Comparison of ENCODE assay signal across 32 cellular contexts in genomic region chrX:41655631-41656030, GRCh38. TPM values are rescaled to one million over a fixed set of nuclear protein-coding genes. Genes with fewer than 3 reads are reported as not detected.
DNase-seq lines count a peak whose midpoint lies in the region; ATAC-seq and TF ChIP-seq lines count a peak whose summit lies in the region.
"Had no signal": no experiment of that assay in that cellular context is flagged by ENCODE, and none has a peak within 500 bp of the region (broad histone marks: within the 10 kb centered on the region; RNA-seq: fewer than 3 reads in every experiment).

No MANE protein-coding gene starts in this region.

- in situ Hi-C loops in mammary epithelial cell (cut with MboI; ENCODE audit: low sequenced_read_pairs in 2 of 2): no loop called here

- no peak overlapping the region for H3K4me3 Mint-ChIP-seq in effector memory CD8-positive, alpha-beta T cell
- H3K4me3 Mint-ChIP-seq: activated naive CD8-positive, alpha-beta T cell; GM23338; natural killer cell; stimulated activated effector memory CD8-positive, alpha-beta T cell treated with anti-CD3 and anti-CD28 coated beads, Interleukin-12 subunit alpha, Interleukin-12 subunit beta, amount 100 ng/mL, for 72 hours had no signal

- no TSS peak for BruUV-seq in mammary epithelial cell (replicated peaks; lab: Mats Ljungman, UMichigan)

- no peaks in the 10 kb centered on the region for H3K9me3 Mint-ChIP-seq in effector memory CD8-positive, alpha-beta T cell
- H3K9me3 Mint-ChIP-seq: GM23338; natural killer cell; stimulated activated effector memory CD8-positive, alpha-beta T cell treated with anti-CD3 and anti-CD28 coated beads, Interleukin-12 subunit alpha, Interleukin-12 subunit beta, amount 100 ng/mL, for 72 hours had no signal

- H3K27me3 ChIP-seq in MG63: no peaks in the 10 kb centered on the region
- H3K27me3 ChIP-seq in mammary epithelial cell (ENCODE audit: insufficient read depth, low read length): peaks cover 6% of the 10 kb centered on the region
- H3K27me3 ChIP-seq: suprapubic skin, uterus had no signal

- H3K36me3 Mint-ChIP-seq in effector memory CD8-positive, alpha-beta T cell (ENCODE audit: insufficient read depth): peaks cover 51% of the 10 kb centered on the region

- intact Hi-C loops in mammary epithelial cell (cut with micrococcal nuclease): no loop called here

- H3K79me2 ChIP-seq in mammary epithelial cell (ENCODE audit: insufficient read depth, low read length): no peaks in the 10 kb centered on the region

- no peaks in the 10 kb centered on the region for H3K27me3 Mint-ChIP-seq in effector memory CD8-positive, alpha-beta T cell
- H3K27me3 Mint-ChIP-seq: activated naive CD8-positive, alpha-beta T cell had no signal

- 87% methylated on average over 4 of the region's 4 CpGs for WGBS in mammary epithelial cell (ENCODE audit: low coverage, missing lambda C conversion rate)

- no peak overlapping the region for H3K4me2 ChIP-seq in mammary epithelial cell (ENCODE audit: insufficient read depth, low read depth, low read length)
- H3K4me2 ChIP-seq: GM23338 had no signal

- peaks cover 5% of the 10 kb centered on the region for H3K4me1 ChIP-seq in mammary epithelial cell (ENCODE audit: insufficient read depth, low read length)
- H3K4me1 ChIP-seq: left ventricle myocardium inferior, suprapubic skin, uterus had no signal

- DNase-seq in EL (peak; percentile 5), MG63 (peak; percentile 13), mammary epithelial cell (peak; percentile 68), lung microvascular endothelial cell (ENCODE audit: low read depth in 2 of 2) (peak; percentile 15 to 25), NCI-H510A (lab: John Stamatoyannopoulos, UW) (no peak), NCI-H446 (lab: John Stamatoyannopoulos, UW) (no peak), COLO829 (ENCODE audit: low spot score) (no peak)
- no peak for DNase-seq in effector memory CD8-positive, alpha-beta T cell
- DNase-seq: activated CD4-positive, alpha-beta T cell treated with anti-CD3 and anti-CD28 coated beads, Interleukin-2, amount 50 U/mL, for 4 hours; activated CD4-positive, CD25-positive, alpha-beta regulatory T cell; activated CD8-positive, alpha-beta memory T cell treated with anti-CD3 and anti-CD28 coated beads, Interleukin-2, amount 50 U/mL, for 4 hours; GDM1; hippocampal formation; KG1; left ventricle myocardium inferior; midbrain; MV-4-11; natural killer cell; NCI-H1694; NCI-H2171; NCI-H526 treated with DMSO at 0.1 percent for 48 hours; retina; stimulated activated CD4-positive, alpha-beta T cell treated with anti-CD3 and anti-CD28 coated beads, Interleukin-2, amount 100 ng/mL, for 48 hours; uterus had no signal

- ATAC-seq in effector memory CD8-positive, alpha-beta T cell (replicated peaks): no peak
- ATAC-seq: GM23338; natural killer cell; stimulated activated effector memory CD8-positive, alpha-beta T cell treated with anti-CD3 and anti-CD28 coated beads, Interleukin-12 subunit alpha, Interleukin-12 subunit beta, amount 100 ng/mL, for 72 hours had no signal

- H3K9ac ChIP-seq in mammary epithelial cell (ENCODE audit: insufficient read depth, low read length): no peak overlapping the region

- H4K20me1 ChIP-seq in mammary epithelial cell (ENCODE audit: insufficient read depth, low read length): no peaks in the 10 kb centered on the region

- dilution Hi-C loops in mammary epithelial cell (cut with HindIII; ENCODE audit: low sequenced_read_pairs): no loop called here

- H3K4me1 Mint-ChIP-seq in effector memory CD8-positive, alpha-beta T cell (ENCODE audit: low read depth in 2 of 2): peaks cover 0 to 6% of the 10 kb centered on the region in 2 donors

- H3K27ac ChIP-seq in mammary epithelial cell (ENCODE audit: insufficient read depth, low read depth, low read length): no peak overlapping the region
- H3K27ac ChIP-seq: C4-2B, left ventricle myocardium inferior, suprapubic skin, uterus had no signal

- H3K9me3 ChIP-seq in MG63 (no peaks in the 10 kb centered on the region), mammary epithelial cell (replicated peaks; ENCODE audit: insufficient read depth, low read length) (no peaks in the 10 kb centered on the region)
- H3K9me3 ChIP-seq: left ventricle myocardium inferior, suprapubic skin, uterus had no signal

- no peak overlapping the region for H3K27ac Mint-ChIP-seq in effector memory CD8-positive, alpha-beta T cell
- H3K27ac Mint-ChIP-seq: activated naive CD8-positive, alpha-beta T cell; GM23338; natural killer cell; stimulated activated effector memory CD8-positive, alpha-beta T cell treated with anti-CD3 and anti-CD28 coated beads, Interleukin-12 subunit alpha, Interleukin-12 subunit beta, amount 100 ng/mL, for 72 hours had no signal

- TF ChIP-seq CTCF in mammary epithelial cell (conservative IDR thresholded peaks at IDR 0.05 in 1 of 2, IDR thresholded peaks at IDR 0.05 in 1 of 2; ENCODE audit: extremely low read depth in 1 of 2, insufficient read depth in 1 of 2, low read depth in 1 of 2, low read length in 2 of 2): no peak

- H3K36me3 ChIP-seq in MG63: no peaks in the 10 kb centered on the region
- H3K36me3 ChIP-seq in mammary epithelial cell (ENCODE audit: insufficient read depth, low read length): no peaks in the 10 kb centered on the region
- H3K36me3 ChIP-seq: uterus had no signal

- H3K4me3 ChIP-seq in MG63 (no peak overlapping the region), mammary epithelial cell (replicated peaks in 1 of 3; ENCODE audit: insufficient read depth in 1 of 3, low read depth in 2 of 3, low read length in 3 of 3) (no peak overlapping the region)
- H3K4me3 ChIP-seq: GM23338, left ventricle myocardium inferior, suprapubic skin, uterus had no signal

- CTCF ChIA-PET in mammary epithelial cell (lab: Charles Lee; ENCODE audit: low non-redundant PET): no interaction called here

- no peak overlapping the region for H2AFZ ChIP-seq in mammary epithelial cell (ENCODE audit: low read depth, low read length)
- H2AFZ ChIP-seq: GM23338 had no signal

RNA-seq across cellular contexts. Expression of gene GPR34, which starts 33.1 kb away (rescaled TPM):
- not detected in 2 replicates for total RNA-seq in MG63 (2014; rRNA removed; shearing (Covaris generic); ENCODE audit: low replicate concordance)
- not detected for total RNA-seq in mammary epithelial cell
- not detected for polyA plus RNA-seq in mammary epithelial cell
- not detected for polyA minus RNA-seq in mammary epithelial cell
- not detected in 2 replicates for total RNA-seq in lung microvascular endothelial cell
- total RNA-seq: GM23338, HT-29, osteocyte had no signal
- polyA plus RNA-seq: AG04450 had no signal

Comparison
In these comparisons a context has a peak if more than half of its experiments do, and no peak if none do; other contexts are left out.
1. DNase-seq: peak in EL (single experiment), MG63 (single experiment), mammary epithelial cell (single experiment) and lung microvascular endothelial cell (2 of 2); none in NCI-H510A (single experiment), NCI-H446 (0 of 2), effector memory CD8-positive, alpha-beta T cell (0 of 3) and COLO829 (single experiment).